ENCODE assay signal across 23 cellular contexts in genomic region chr2:1985571-1985970, GRCh38.
"Had no signal": no experiment of that assay in that cellular context is flagged by ENCODE, and none has a peak within 500 bp of the region (broad histone marks: within the 10 kb centered on the region; RNA-seq: fewer than 3 reads in every experiment).

No MANE protein-coding gene starts in this region.

- H3K9ac ChIP-seq: SK-N-SH had no signal

- DNase-seq: IMR-90, Karpas-422, KG1, MM.1S, NCI-H1092 treated with DMSO at 0.1 percent for 48 hours, NCI-H1436, NCI-H187, NCI-H2029, NCI-H2081 treated with DMSO at 0.1 percent for 48 hours, NCI-H2171, NCI-H226, NCI-H446, NCI-H510A, NCI-H524 treated with DMSO at 0.1 percent for 48 hours, NCI-H69, NCI-H774, PC-3, SHP77, SK-N-SH, SW 1271 had no signal

- H3K9me3 ChIP-seq: SK-N-SH had no signal

- H3K27ac ChIP-seq: RWPE1 had no signal

- ATAC-seq: HepG2, Panc1, PC-3 had no signal

- H3K4me2 ChIP-seq: SK-N-SH had no signal
